1 cellular context compared by ENCODE assay signal in the genomic region with DNA sequence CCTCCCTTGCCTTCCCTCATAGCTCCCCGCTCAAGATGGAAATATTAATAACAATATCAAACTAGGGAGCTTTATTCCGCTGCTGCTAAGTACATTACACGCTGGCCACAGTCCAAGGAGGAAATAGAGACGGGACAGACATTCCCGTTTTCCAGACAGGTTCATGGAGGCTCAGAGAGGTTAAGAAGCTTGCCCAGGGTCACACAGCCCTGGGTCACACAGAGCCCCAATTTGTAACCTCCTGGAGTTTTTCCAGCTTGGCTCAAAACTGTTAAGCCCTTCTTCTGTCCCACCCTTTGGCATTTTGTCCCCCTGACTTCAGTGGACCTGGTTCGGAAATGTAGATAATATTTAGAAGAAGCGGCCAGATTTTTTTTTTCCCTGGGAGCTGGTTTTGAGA.
TF ChIP-seq lines count a peak whose summit lies in the region.

No MANE protein-coding gene starts in this region.

TF ChIP-seq in SK-N-SH, 30 proteins besides CTCF, POLR2A, EP300 and RAD21 (continued from another document):
- TF ChIP-seq RFX5 (IDR thresholded peaks at IDR 0.05; ENCODE audit: low read length) (no peak), JUND (IDR thresholded peaks at IDR 0.05) (no peak), USF1 (IDR thresholded peaks at IDR 0.05; ENCODE audit: borderline replicate concordance, low read depth) (no peak), ELF1 (IDR thresholded peaks at IDR 0.05) (no peak), NRF1 (IDR thresholded peaks at IDR 0.05; ENCODE audit: low read depth, low read length) (no peak), FOXJ3 (CRISPR knock-in tag; IDR thresholded peaks at IDR 0.05) (no peak), IRF3 (IDR thresholded peaks at IDR 0.05; ENCODE audit: low read depth, low read length) (no peak), TCF12 (IDR thresholded peaks at IDR 0.05) (no peak), GABPA (IDR thresholded peaks at IDR 0.05; ENCODE audit: low read depth) (no peak), EZH2phosphoT487 (IDR thresholded peaks at IDR 0.05; ENCODE audit: borderline replicate concordance, low read depth) (no peak), FOSL2 (IDR thresholded peaks at IDR 0.05; ENCODE audit: borderline replicate concordance, low read depth) (no peak)
- TF ChIP-seq, protein P1, sequence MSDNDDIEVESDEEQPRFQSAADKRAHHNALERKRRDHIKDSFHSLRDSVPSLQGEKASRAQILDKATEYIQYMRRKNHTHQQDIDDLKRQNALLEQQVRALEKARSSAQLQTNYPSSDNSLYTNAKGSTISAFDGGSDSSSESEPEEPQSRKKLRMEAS (IDR thresholded peaks at IDR 0.05; ENCODE audit: low read depth): no peak
